Comparison of ENCODE assay signal across 1 cellular context in genomic region chr11:96389604-96390402, GRCh38.
A peak's percentile ranks its signal among the peaks of the same experiment; 100 is the strongest.
TF ChIP-seq lines count a peak whose summit lies in the region.

Gene CCDC82 (minus strand): TSS chr11:96389912. CDS start chr11:96384747, 5,165 bp downstream.
Gene JRKL (plus strand): TSS chr11:96390013. CDS start chr11:96390650, 637 bp downstream.

TF ChIP-seq in HepG2, 621 proteins besides CTCF, POLR2A, EP300 and RAD21 (continued from another document and continues in another):
- no peak for TF ChIP-seq ZNF609 (CRISPR knock-in tag; IDR thresholded peaks at IDR 0.05; ENCODE audit: borderline replicate concordance)
- TF ChIP-seq ZMAT3 (CRISPR knock-in tag; conservative IDR thresholded peaks at IDR 0.05), result no peak; the same call in 1 of the 2 replicates
- peak; percentile 73 for TF ChIP-seq ZNF883 (CRISPR knock-in tag; IDR thresholded peaks at IDR 0.05; ENCODE audit: not compliant biosample characterization)
- no peak for TF ChIP-seq CERS6 (CRISPR knock-in tag; IDR thresholded peaks at IDR 0.05)
- no peak; the same call in 1 of the 2 replicates for TF ChIP-seq IKZF5 (CRISPR knock-in tag; IDR thresholded peaks at IDR 0.05)
- TF ChIP-seq REXO4 (CRISPR knock-in tag; IDR thresholded peaks at IDR 0.05; ENCODE audit: borderline replicate concordance), result no peak
- TF ChIP-seq ARNTL (CRISPR knock-in tag; IDR thresholded peaks at IDR 0.05), result peak; percentile 55; the same call in 1 of the 2 replicates
- no peak for TF ChIP-seq SIX4 (CRISPR knock-in tag; IDR thresholded peaks at IDR 0.05)
- TF ChIP-seq, protein P1, sequence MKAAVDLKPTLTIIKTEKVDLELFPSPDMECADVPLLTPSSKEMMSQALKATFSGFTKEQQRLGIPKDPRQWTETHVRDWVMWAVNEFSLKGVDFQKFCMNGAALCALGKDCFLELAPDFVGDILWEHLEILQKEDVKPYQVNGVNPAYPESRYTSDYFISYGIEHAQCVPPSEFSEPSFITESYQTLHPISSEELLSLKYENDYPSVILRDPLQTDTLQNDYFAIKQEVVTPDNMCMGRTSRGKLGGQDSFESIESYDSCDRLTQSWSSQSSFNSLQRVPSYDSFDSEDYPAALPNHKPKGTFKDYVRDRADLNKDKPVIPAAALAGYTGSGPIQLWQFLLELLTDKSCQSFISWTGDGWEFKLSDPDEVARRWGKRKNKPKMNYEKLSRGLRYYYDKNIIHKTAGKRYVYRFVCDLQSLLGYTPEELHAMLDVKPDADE (CRISPR knock-in tag; IDR thresholded peaks at IDR 0.05), result no peak
- TF ChIP-seq, protein P2, sequence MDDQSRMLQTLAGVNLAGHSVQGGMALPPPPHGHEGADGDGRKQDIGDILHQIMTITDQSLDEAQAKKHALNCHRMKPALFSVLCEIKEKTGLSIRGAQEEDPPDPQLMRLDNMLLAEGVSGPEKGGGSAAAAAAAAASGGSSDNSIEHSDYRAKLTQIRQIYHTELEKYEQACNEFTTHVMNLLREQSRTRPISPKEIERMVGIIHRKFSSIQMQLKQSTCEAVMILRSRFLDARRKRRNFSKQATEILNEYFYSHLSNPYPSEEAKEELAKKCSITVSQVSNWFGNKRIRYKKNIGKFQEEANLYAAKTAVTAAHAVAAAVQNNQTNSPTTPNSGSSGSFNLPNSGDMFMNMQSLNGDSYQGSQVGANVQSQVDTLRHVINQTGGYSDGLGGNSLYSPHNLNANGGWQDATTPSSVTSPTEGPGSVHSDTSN (CRISPR knock-in tag; IDR thresholded peaks at IDR 0.05; ENCODE audit: borderline replicate concordance), result peak; percentile 25; the same call in 1 of the 2 replicates
- no peak; the same call in 1 of the 2 replicates for TF ChIP-seq ZSCAN9 (CRISPR knock-in tag; IDR thresholded peaks at IDR 0.05; ENCODE audit: borderline replicate concordance)
- TF ChIP-seq ZNF235 (CRISPR knock-in tag; IDR thresholded peaks at IDR 0.05; ENCODE audit: borderline replicate concordance), result no peak
- peak; percentile 68; the same call in 1 of the 2 replicates for TF ChIP-seq UBTF (CRISPR knock-in tag; IDR thresholded peaks at IDR 0.05)
- peak; percentile 42; the same call in 1 of the 2 replicates for TF ChIP-seq ZNF891 (CRISPR knock-in tag; IDR thresholded peaks at IDR 0.05)
- TF ChIP-seq BCL6 (CRISPR knock-in tag; IDR thresholded peaks at IDR 0.05), result no peak
- TF ChIP-seq MYNN (CRISPR knock-in tag; IDR thresholded peaks at IDR 0.05; ENCODE audit: low read depth), result no peak; the same call in 1 of the 2 replicates
- peak; percentile 42; the same call in 1 of the 2 replicates for TF ChIP-seq NFYB (CRISPR knock-in tag; IDR thresholded peaks at IDR 0.05)
- no peak for TF ChIP-seq ETV6 (CRISPR knock-in tag; conservative IDR thresholded peaks at IDR 0.05)
- TF ChIP-seq ZNF646 (CRISPR knock-in tag; IDR thresholded peaks at IDR 0.05), result 0 out of 2 replicates have a peak, but pooled peaks have one; percentile 15
- peak; percentile 51; the same call in 1 of the 2 replicates for TF ChIP-seq JUNB (CRISPR knock-in tag; IDR thresholded peaks at IDR 0.05; ENCODE audit: borderline replicate concordance)
- TF ChIP-seq SATB2 (CRISPR knock-in tag; IDR thresholded peaks at IDR 0.05), result no peak
- peak; percentile 82 for TF ChIP-seq TFDP1 (CRISPR knock-in tag; IDR thresholded peaks at IDR 0.05; ENCODE audit: borderline replicate concordance)
- 0 out of 2 replicates have a peak, but pooled peaks have one; percentile 37 for TF ChIP-seq ZNF703 (CRISPR knock-in tag; IDR thresholded peaks at IDR 0.05; ENCODE audit: borderline replicate concordance)
- peak; percentile 80 for TF ChIP-seq SPEN (CRISPR knock-in tag; IDR thresholded peaks at IDR 0.05; ENCODE audit: low read depth)
- no peak for TF ChIP-seq ZFAT (CRISPR knock-in tag; conservative IDR thresholded peaks at IDR 0.05)
- no peak for TF ChIP-seq ZNF572 (CRISPR knock-in tag; IDR thresholded peaks at IDR 0.05)
- TF ChIP-seq KDM5B (CRISPR knock-in tag; IDR thresholded peaks at IDR 0.05; ENCODE audit: borderline replicate concordance), result peak; percentile 89; the same call in 1 of the 2 replicates
- no peak for TF ChIP-seq USF2 (IDR thresholded peaks at IDR 0.05; ENCODE audit: low read depth, low read length)
- no peak for TF ChIP-seq USF2 (CRISPR knock-in tag; IDR thresholded peaks at IDR 0.05; ENCODE audit: borderline replicate concordance)
- TF ChIP-seq ZNF788 (CRISPR knock-in tag; IDR thresholded peaks at IDR 0.05; ENCODE audit: borderline replicate concordance), result peak; percentile 78; the same call in 1 of the 2 replicates
- peak; percentile 36; the same call in 1 of the 2 replicates for TF ChIP-seq ZNF430 (CRISPR knock-in tag; IDR thresholded peaks at IDR 0.05)
- no peak for TF ChIP-seq MBNL3 (CRISPR knock-in tag; conservative IDR thresholded peaks at IDR 0.05)
- peak; percentile 64; the same call in 1 of the 2 replicates for TF ChIP-seq ZNF614 (CRISPR knock-in tag; IDR thresholded peaks at IDR 0.05; ENCODE audit: borderline replicate concordance)
